8 cellular contexts compared by ENCODE assay signal in genomic region chr5:177086918-177087706, GRCh38. TPM values are rescaled to one million over a fixed set of nuclear protein-coding genes. Genes with fewer than 3 reads are reported as not detected.
DNase-seq lines count a peak whose midpoint lies in the region; ATAC-seq and TF ChIP-seq lines count a peak whose summit lies in the region.

No MANE protein-coding gene starts in this region.

- TF ChIP-seq EP300 in SK-N-SH (IDR thresholded peaks at IDR 0.05; ENCODE audit: borderline replicate concordance in 1 of 2, low read depth in 1 of 2, low read length in 1 of 2): no peak

- H3K9me3 ChIP-seq in SK-N-SH (no peaks in the 10 kb centered on the region), adipocyte (ENCODE audit: control insufficient read depth, low read length) (no peaks in the 10 kb centered on the region)

- 20% methylated on average over 26 of the region's 60 CpGs for WGBS in SK-N-SH (ENCODE audit: low lambda C conversion rate)

- no peaks in the 10 kb centered on the region for H3K79me2 ChIP-seq in SK-N-SH (ENCODE audit: insufficient read depth)

- no peak for TF ChIP-seq RAD21 in SK-N-SH (IDR thresholded peaks at IDR 0.05; ENCODE audit: low read length)

- ATAC-seq in GM19025 (IDR thresholded peaks at IDR 0.05; ENCODE audit: low read depth, unreplicated experiment) (peak; percentile 65), HG03432 (IDR thresholded peaks at IDR 0.05; ENCODE audit: unreplicated experiment) (peak; percentile 69)

- DNase-seq in AG10803 (ENCODE audit: low read depth): no peak
- DNase-seq in SK-N-SH: peak; percentile 88
- DNase-seq in adipocyte (ENCODE audit: low read depth): peak; percentile 38
- peak; percentile 68 to 73 (median 69) for DNase-seq in immature natural killer cell
- DNase-seq in stimulated activated CD4-positive, alpha-beta T cell treated with anti-CD3 and anti-CD28 coated beads, Interleukin-2, amount 100 ng/mL, for 24 hours: peak; percentile 59 to 68
- no peak for DNase-seq in amniotic stem cell (lab: John Stamatoyannopoulos, UW)

- H3K4me3 ChIP-seq in AG10803 (ENCODE audit: low read length) (peak overlapping the region; percentile 20; the same call in 1 of the 2 replicates), SK-N-SH (ENCODE audit: low read depth in 2 of 2, low read length in 1 of 2) (peak overlapping the region; percentile 39 to 47; a peak in 3 of 4 replicates), adipocyte (ENCODE audit: low read length) (peak overlapping the region; percentile 47)

- peaks cover 9% of the 10 kb centered on the region for H3F3A ChIP-seq in SK-N-SH (replicated peaks; ENCODE audit: insufficient read depth)

- peaks cover 9 to 14% of the 10 kb centered on the region in 2 donors for H3K4me1 Mint-ChIP-seq in immature natural killer cell

- peak overlapping the region in 3 of 5 donors; percentile 12 to 46 (median 15) for H3K4me3 Mint-ChIP-seq in immature natural killer cell

- no peaks in the 10 kb centered on the region for H3K9me3 Mint-ChIP-seq in immature natural killer cell

- H3K27ac Mint-ChIP-seq in immature natural killer cell: no peak overlapping the region

- H3K4me1 ChIP-seq in SK-N-SH (ENCODE audit: control insufficient read depth in 1 of 2, insufficient read depth in 2 of 2, low read depth in 1 of 2, low read length in 1 of 2) (peaks cover 0 to 9% of the 10 kb centered on the region in 2 experiments; a peak in 1 of 4 replicates), adipocyte (ENCODE audit: control insufficient read depth, insufficient read depth, low read length) (peaks cover 6% of the 10 kb centered on the region)

- TF ChIP-seq CTCF in AG10803 (conservative IDR thresholded peaks at IDR 0.05; ENCODE audit: low read length) (no peak; the same call in 1 of the 2 replicates), SK-N-SH (IDR thresholded peaks at IDR 0.05) (peak; percentile 58)

- POLR2A ChIA-PET in SK-N-SH (lab: Yijun Ruan, JAX): interaction anchor here (1.2 to 1.3 kb wide), 2 partner anchors 7 to 12 kb away, joined by 3 to 5 read pairs; no protein-coding TSS in a partner anchor

- H3K9me2 ChIP-seq in SK-N-SH: no peaks in the 10 kb centered on the region

- H3K9ac ChIP-seq in SK-N-SH (no peak overlapping the region), adipocyte (ENCODE audit: low read length) (no peak overlapping the region)

- no peaks in the 10 kb centered on the region for H3K36me3 ChIP-seq in SK-N-SH (replicated peaks in 1 of 2; ENCODE audit: control insufficient read depth in 1 of 2, insufficient read depth in 2 of 2, low read length in 1 of 2)
- no peaks in the 10 kb centered on the region for H3K36me3 ChIP-seq in adipocyte (ENCODE audit: control insufficient read depth, insufficient read depth, low read length, severe bottlenecking)

- no peak overlapping the region for H3K27ac ChIP-seq in SK-N-SH (ENCODE audit: low read depth in 2 of 2, low read length in 1 of 2)

- H4K20me1 ChIP-seq in SK-N-SH (ENCODE audit: insufficient read depth): no peaks in the 10 kb centered on the region

- peak overlapping the region; percentile 62 for H3K4me2 ChIP-seq in SK-N-SH

- CTCF ChIA-PET in SK-N-SH (lab: Yijun Ruan, JAX): interaction anchor here (0.6 to 9.0 kb wide), 11 partner anchors 10 to 426 kb away, joined by 3 to 87 read pairs (median 4); no protein-coding TSS in a partner anchor

- H3K27me3 ChIP-seq in SK-N-SH (ENCODE audit: insufficient read depth) (no peaks in the 10 kb centered on the region), adipocyte (replicated peaks; ENCODE audit: control insufficient read depth, insufficient read depth, low read length) (peaks cover 32% of the 10 kb centered on the region)

- H3K27me3 Mint-ChIP-seq in immature natural killer cell (ENCODE audit: low read depth in 3 of 3): peaks cover 0 to 7% (median 4%) of the 10 kb centered on the region in 3 donors

- no peaks in the 10 kb centered on the region for H3K36me3 Mint-ChIP-seq in immature natural killer cell

- peak overlapping the region; percentile 92; the same call in 1 of the 2 replicates for H2AFZ ChIP-seq in SK-N-SH (ENCODE audit: low read depth)

TF ChIP-seq in SK-N-SH, 30 proteins besides CTCF, POLR2A, EP300 and RAD21:
- no peak for TF ChIP-seq PBX3 (IDR thresholded peaks at IDR 0.05)
- peak; percentile 25; the same call in 1 of the 2 replicates for TF ChIP-seq SMC3 (IDR thresholded peaks at IDR 0.05; ENCODE audit: low read depth, low read length)
- TF ChIP-seq REST (IDR thresholded peaks at IDR 0.05; ENCODE audit: low read depth, low read length): no peak

RNA-seq across cellular contexts. Expression of gene FGFR4, which starts 0.4 kb away (rescaled TPM):
- 4.4 and 5.6 TPM in 2 replicates for polyA plus RNA-seq in SK-N-SH (2012; rRNA removed)
- 1.8 and 2.8 TPM in 2 replicates for polyA plus RNA-seq in SK-N-SH (2012; cell fraction: cytosol; rRNA removed)
- 10.5 and 11.3 TPM in 2 replicates for polyA plus RNA-seq in SK-N-SH (2012; cell fraction: nucleus; rRNA removed)
- polyA plus RNA-seq in immature natural killer cell: not detected

RNA-seq across cellular contexts. Expression of gene NSD1, which starts 46.5 kb away (rescaled TPM):
- polyA plus RNA-seq in SK-N-SH (2012; rRNA removed) (6.7 and 9.0 TPM in 2 replicates), immature natural killer cell (10 to 100 TPM; 17.3 to 92.9 (median 19.7) TPM)
- 6.6 and 7.0 TPM in 2 replicates for polyA plus RNA-seq in SK-N-SH (2012; cell fraction: cytosol; rRNA removed)
- polyA plus RNA-seq in SK-N-SH (2012; cell fraction: nucleus; rRNA removed): 9.5 and 14.4 TPM in 2 replicates

Comparison
In these comparisons a context has a peak if more than half of its experiments do, and no peak if none do; other contexts are left out.
1. DNase-seq: peak in SK-N-SH (single experiment), adipocyte (single experiment), immature natural killer cell (3 of 3) and stimulated activated CD4-positive, alpha-beta T cell treated with anti-CD3 and anti-CD28 coated beads, Interleukin-2, amount 100 ng/mL, for 24 hours (2 of 2); none in AG10803 (single experiment) and amniotic stem cell (single experiment).
2. Peak in every context shown above with its lines, with median percentiles within 50 percentile points of each other: H3K4me3 ChIP-seq.